In genomic region chr15:91117375-91117774, GRCh38 we compare ENCODE assay signal across 11 cellular contexts. TPM values are rescaled to one million over a fixed set of nuclear protein-coding genes. Genes with fewer than 3 reads are reported as not detected.
"Had no signal": no experiment of that assay in that cellular context is flagged by ENCODE, and none has a peak within 500 bp of the region (broad histone marks: within the 10 kb centered on the region; RNA-seq: fewer than 3 reads in every experiment).

No MANE protein-coding gene starts in this region.

- FAIRE-seq: HepG2 had no signal

- H3K36me3 Mint-ChIP-seq: IgD-negative memory B cell had no signal

- H3K4me1 Mint-ChIP-seq: IgD-negative memory B cell had no signal

- H3K36me3 ChIP-seq: HAP-1 had no signal

- DNase-seq: GM23248, GOT3, H7, HFFc6, KBM-7 had no signal

- H3K9me3 Mint-ChIP-seq: IgD-negative memory B cell had no signal

- H3K4me3 Mint-ChIP-seq: HFFc6, IgD-negative memory B cell had no signal

- H3K9me3 ChIP-seq: HAP-1 had no signal

- H3K4me1 ChIP-seq: HAP-1 had no signal

- H3K27ac ChIP-seq: GM23248, HL-60 had no signal

- ATAC-seq: HCT116, HepG2 had no signal

- H3K27ac Mint-ChIP-seq: HFFc6, IgD-negative memory B cell had no signal

- H3K4me3 ChIP-seq: GM23248, HAP-1 had no signal

RNA-seq across cellular contexts. Expression of gene SV2B, which starts 17.3 kb away (rescaled TPM):
- total RNA-seq: GM23248, HepG2, HFFc6, HT1080 had no signal
- polyA plus RNA-seq: GM23248, HepG2 had no signal
